2 cellular contexts compared by ENCODE assay signal in the genomic region with DNA sequence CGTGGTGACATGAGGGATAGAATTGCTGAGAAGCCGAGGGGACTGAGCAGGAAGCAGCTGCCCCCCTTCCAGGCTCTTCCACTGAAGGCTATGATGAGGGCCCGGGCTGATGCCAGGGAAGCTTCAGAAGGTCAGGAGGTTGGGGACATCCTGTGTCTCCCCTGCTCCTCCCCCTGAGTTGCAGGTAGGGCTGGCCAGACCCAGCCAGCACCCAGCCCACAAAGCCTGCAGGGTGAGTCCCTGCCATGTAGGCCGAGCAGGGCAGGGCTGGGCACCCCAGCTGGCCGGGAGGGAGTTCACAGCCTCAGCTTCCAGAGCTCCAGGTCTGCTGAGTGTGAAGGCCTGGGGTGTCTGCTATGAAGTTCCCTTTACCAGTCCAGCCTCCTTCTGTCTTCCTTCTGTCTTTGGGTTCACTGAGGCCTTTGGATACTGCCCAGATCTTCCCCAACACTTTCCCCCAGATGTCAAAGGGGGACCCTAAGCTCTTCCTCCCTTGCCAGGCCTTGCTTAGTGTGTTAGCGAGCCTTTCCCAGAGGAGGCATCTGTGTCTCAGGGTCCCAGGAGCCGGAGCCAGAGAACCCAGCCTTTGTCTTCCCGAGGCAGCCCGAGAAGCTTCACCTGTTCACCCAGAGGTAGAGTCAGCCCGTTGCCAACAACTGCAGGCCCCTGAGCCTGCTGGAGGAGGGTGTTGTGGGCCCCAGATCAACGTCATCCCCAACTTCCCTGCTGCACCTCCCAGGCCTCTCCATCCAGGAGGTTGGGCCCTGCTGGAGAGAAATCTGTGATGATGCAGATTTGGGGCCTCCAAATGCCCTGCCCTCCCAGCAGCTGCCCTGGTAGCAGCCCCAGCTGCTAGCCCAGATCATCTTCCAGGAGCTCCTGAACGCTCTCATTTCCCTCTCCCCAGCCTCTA.
TF ChIP-seq lines count a peak whose summit lies in the region.

No MANE protein-coding gene starts in this region.

TF ChIP-seq in GM23338, 12 proteins besides CTCF, POLR2A, EP300 and RAD21:
- no peak for TF ChIP-seq EZH2phosphoT487 (IDR thresholded peaks at IDR 0.05; ENCODE audit: unreplicated experiment)
TF ChIP-seq in GM23338: peak in this region for 0.

TF ChIP-seq in IMR-90, 13 proteins besides CTCF, POLR2A, EP300 and RAD21:
- TF ChIP-seq, protein P1, sequence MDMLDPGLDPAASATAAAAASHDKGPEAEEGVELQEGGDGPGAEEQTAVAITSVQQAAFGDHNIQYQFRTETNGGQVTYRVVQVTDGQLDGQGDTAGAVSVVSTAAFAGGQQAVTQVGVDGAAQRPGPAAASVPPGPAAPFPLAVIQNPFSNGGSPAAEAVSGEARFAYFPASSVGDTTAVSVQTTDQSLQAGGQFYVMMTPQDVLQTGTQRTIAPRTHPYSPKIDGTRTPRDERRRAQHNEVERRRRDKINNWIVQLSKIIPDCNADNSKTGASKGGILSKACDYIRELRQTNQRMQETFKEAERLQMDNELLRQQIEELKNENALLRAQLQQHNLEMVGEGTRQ (IDR thresholded peaks at IDR 0.05; ENCODE audit: low read depth, low read length): no peak
- no peak for TF ChIP-seq MAFK (IDR thresholded peaks at IDR 0.05; ENCODE audit: low read depth, low read length)
